In the genomic region with DNA sequence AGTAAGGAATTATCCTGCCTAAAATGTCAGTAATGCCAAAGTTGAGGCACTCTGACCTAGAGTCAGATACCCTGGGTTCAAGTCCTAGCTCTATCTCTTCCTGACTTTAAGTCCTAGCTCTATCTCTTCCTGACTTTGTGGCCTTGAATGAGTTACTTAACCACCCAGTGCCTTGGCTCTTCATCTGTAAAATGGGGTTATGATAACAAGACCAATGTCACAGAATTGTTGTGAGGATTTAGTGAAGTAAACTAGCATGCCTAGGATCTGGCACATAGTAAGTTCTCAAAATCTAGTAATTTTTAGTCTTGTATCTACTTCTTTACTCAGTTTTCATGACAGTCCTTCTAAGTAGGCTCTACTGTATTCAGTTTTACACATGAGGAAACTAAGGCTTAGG, we compare ENCODE assay signal across 17 cellular contexts. TPM values are rescaled to one million over a fixed set of nuclear protein-coding genes. Genes with fewer than 3 reads are reported as not detected.
DNase-seq lines count a peak whose midpoint lies in the region; ATAC-seq, FAIRE-seq and TF ChIP-seq lines count a peak whose summit lies in the region.
"Had no signal": no experiment of that assay in that cellular context is flagged by ENCODE, and none has a peak within 500 bp of the region (broad histone marks: within the 10 kb centered on the region; RNA-seq: fewer than 3 reads in every experiment).

No MANE protein-coding gene starts in this region.

- H3K4me1 Mint-ChIP-seq in activated CD4-positive, alpha-beta T cell treated with anti-CD3 and anti-CD28 coated beads, Interleukin-2, amount 10 ng/mL, durations not matched to agents 7 days and 5 days, result peaks cover 61% of the 10 kb centered on the region
- peaks cover 68% of the 10 kb centered on the region for H3K4me1 Mint-ChIP-seq in activated CD4-positive, alpha-beta T cell treated with anti-CD3 and anti-CD28 coated beads for 36 hours
- peaks cover 66% of the 10 kb centered on the region for H3K4me1 Mint-ChIP-seq in astrocyte (ENCODE audit: low read depth, unreplicated experiment)
- H3K4me1 Mint-ChIP-seq in neural progenitor cell, result peaks cover 29% of the 10 kb centered on the region

- no peak overlapping the region for H2BK15ac ChIP-seq in IMR-90 (ENCODE audit: low read depth, low read length)

- no peak overlapping the region for H2AK9ac ChIP-seq in IMR-90 (replicated peaks; ENCODE audit: low read depth, low read length, poor library complexity)

- no peak overlapping the region for H3K4me3 Mint-ChIP-seq in activated CD4-positive, alpha-beta T cell treated with anti-CD3 and anti-CD28 coated beads, Interleukin-2, amount 10 ng/mL, durations not matched to agents 7 days and 5 days
- no peak overlapping the region for H3K4me3 Mint-ChIP-seq in activated CD4-positive, alpha-beta T cell treated with anti-CD3 and anti-CD28 coated beads for 36 hours
- H3K4me3 Mint-ChIP-seq in astrocyte (ENCODE audit: unreplicated experiment) (peak overlapping the region; percentile 91), neural progenitor cell (peak overlapping the region; percentile 57)
- H3K4me3 Mint-ChIP-seq: dendritic cell treated with granulocyte-macrophage colony-stimulating factor and Interleukin-4, amounts not matched to agents 40 ng/mL and 50 ng/mL, for 4 days had no signal

- H3K4me2 ChIP-seq in IMR-90 (ENCODE audit: low read depth, low read length) (peak overlapping the region; percentile 30; the same call in 1 of the 2 replicates), astrocyte (ENCODE audit: low read length) (peak overlapping the region; percentile 100), neural progenitor cell (no peak overlapping the region)

- no peak overlapping the region for H3K4ac ChIP-seq in IMR-90 (ENCODE audit: low read depth, low read length)

- CTCF ChIA-PET in activated CD4-positive, alpha-beta T cell treated with anti-CD3 and anti-CD28 coated beads, Interleukin-2, amount 10 ng/mL, durations not matched to agents 7 days and 5 days (lab: Charles Lee), result no interaction called here
- CTCF ChIA-PET in activated CD4-positive, alpha-beta T cell treated with anti-CD3 and anti-CD28 coated beads for 36 hours (lab: Charles Lee), result no interaction called here
- CTCF ChIA-PET in IMR-90 (lab: Yijun Ruan, JAX), result no interaction called here

- no peak for FAIRE-seq in astrocyte (lab: Jason Lieb, UNC)
- FAIRE-seq: A204.1 had no signal

- H4K91ac ChIP-seq in IMR-90 (ENCODE audit: insufficient read depth, low read depth, low read length), result no peak overlapping the region

- intact Hi-C loops in activated CD4-positive, alpha-beta T cell treated with anti-CD3 and anti-CD28 coated beads for 36 hours (cut with DNase I, micrococcal nuclease), result loop anchor here in 1 of 2 experiments (10.0 kb wide), 1 partner anchor 1994 kb away; no protein-coding TSS in a partner anchor
- intact Hi-C loops in IMR-90 (cut with micrococcal nuclease), result no loop called here

- H3K9me3 ChIP-seq in IMR-90 (ENCODE audit: control insufficient read depth, insufficient read depth, low read length) (no peaks in the 10 kb centered on the region), astrocyte (ENCODE audit: insufficient read depth, low read depth, low read length) (no peaks in the 10 kb centered on the region), neural progenitor cell (ENCODE audit: low read depth) (no peaks in the 10 kb centered on the region)
- H3K9me3 ChIP-seq: ovary, thoracic aorta had no signal

- no peaks in the 10 kb centered on the region for H3K27me3 Mint-ChIP-seq in activated CD4-positive, alpha-beta T cell treated with anti-CD3 and anti-CD28 coated beads, Interleukin-2, amount 10 ng/mL, durations not matched to agents 7 days and 5 days
- no peaks in the 10 kb centered on the region for H3K27me3 Mint-ChIP-seq in activated CD4-positive, alpha-beta T cell treated with anti-CD3 and anti-CD28 coated beads for 36 hours
- H3K27me3 Mint-ChIP-seq in astrocyte (ENCODE audit: low read depth, unreplicated experiment), result no peaks in the 10 kb centered on the region
- H3K27me3 Mint-ChIP-seq in neural progenitor cell (ENCODE audit: insufficient read depth, low read depth), result peaks cover 4% of the 10 kb centered on the region

- no peak for TF ChIP-seq CTCF in IMR-90 (conservative IDR thresholded peaks at IDR 0.05; ENCODE audit: low read depth, low read length)
- TF ChIP-seq CTCF in astrocyte (IDR thresholded peaks at IDR 0.05; ENCODE audit: insufficient read depth, low read depth, low read length), result no peak
- TF ChIP-seq CTCF in neural progenitor cell (IDR thresholded peaks at IDR 0.05), result no peak

- H3F3A ChIP-seq in neural progenitor cell (ENCODE audit: low read depth), result no peaks in the 10 kb centered on the region

- no peak for DNase-seq in activated CD4-positive, alpha-beta T cell treated with anti-CD3 and anti-CD28 coated beads, Interleukin-2, amount 10 ng/mL, durations not matched to agents 7 days and 5 days
- DNase-seq in activated CD4-positive, alpha-beta T cell treated with anti-CD3 and anti-CD28 coated beads for 36 hours, result no peak
- DNase-seq in IMR-90, result no peak
- no peak for DNase-seq in astrocyte (ENCODE audit: low read depth)
- no peak for DNase-seq in neural progenitor cell (ENCODE audit: low spot score)
- DNase-seq in HCEC 1CT, result no peak
- DNase-seq: mammary epithelial cell; NCI-H1105; NCI-H226; ovary; stimulated activated CD4-positive, alpha-beta T cell treated with anti-CD3 and anti-CD28 coated beads, Interleukin-12 subunit alpha, Interleukin-12 subunit beta, amount 100 ng/mL, for 4 hours had no signal

- H4K5ac ChIP-seq in IMR-90 (ENCODE audit: low read depth, low read length), result no peak overlapping the region

- H4K8ac ChIP-seq in IMR-90 (ENCODE audit: low read depth in 2 of 2, low read length in 2 of 2), result no peak overlapping the region

- H3K27me3 ChIP-seq in IMR-90 (ENCODE audit: control insufficient read depth, insufficient read depth, low read length) (no peaks in the 10 kb centered on the region), astrocyte (ENCODE audit: insufficient read depth, low read length) (no peaks in the 10 kb centered on the region), neural progenitor cell (no peaks in the 10 kb centered on the region)
- H3K27me3 ChIP-seq: ovary had no signal

- POLR2A ChIA-PET in activated CD4-positive, alpha-beta T cell treated with anti-CD3 and anti-CD28 coated beads, Interleukin-2, amount 10 ng/mL, durations not matched to agents 7 days and 5 days (lab: Charles Lee), result no interaction called here
- POLR2A ChIA-PET in activated CD4-positive, alpha-beta T cell treated with anti-CD3 and anti-CD28 coated beads for 36 hours (lab: Charles Lee), result no interaction called here
- POLR2A ChIA-PET in IMR-90 (lab: Charles Lee; ENCODE audit: unreplicated experiment), result interaction anchor here (0.6 kb wide), 1 partner anchor 808 kb away, joined by 5 read pairs; no protein-coding TSS in a partner anchor

- no peak overlapping the region for H3K9ac ChIP-seq in IMR-90 (ENCODE audit: low read depth, low read length)
- no peak overlapping the region for H3K9ac ChIP-seq in astrocyte (ENCODE audit: low read length)
- H3K9ac ChIP-seq in neural progenitor cell, result no peak overlapping the region

- H3K9me1 ChIP-seq in IMR-90 (ENCODE audit: insufficient read depth, low read length), result peaks cover 21% of the 10 kb centered on the region

- H2BK20ac ChIP-seq in IMR-90 (ENCODE audit: low read depth, low read length), result no peak overlapping the region

- peaks cover 53% of the 10 kb centered on the region for H4K20me1 ChIP-seq in IMR-90 (ENCODE audit: insufficient read depth, low read length)
- peaks cover 57% of the 10 kb centered on the region for H4K20me1 ChIP-seq in astrocyte (ENCODE audit: insufficient read depth, low read length)
- H4K20me1 ChIP-seq in neural progenitor cell (ENCODE audit: low read depth), result peaks cover 7% of the 10 kb centered on the region

- H2BK5ac ChIP-seq in IMR-90 (ENCODE audit: low read depth, low read length, poor library complexity, severe bottlenecking), result no peak overlapping the region

- no peak for TF ChIP-seq RAD21 in IMR-90 (IDR thresholded peaks at IDR 0.05; ENCODE audit: low read length)

- peaks cover 4% of the 10 kb centered on the region for H3K9me3 Mint-ChIP-seq in activated CD4-positive, alpha-beta T cell treated with anti-CD3 and anti-CD28 coated beads, Interleukin-2, amount 10 ng/mL, durations not matched to agents 7 days and 5 days
- no peaks in the 10 kb centered on the region for H3K9me3 Mint-ChIP-seq in activated CD4-positive, alpha-beta T cell treated with anti-CD3 and anti-CD28 coated beads for 36 hours (ENCODE audit: low read depth)
- H3K9me3 Mint-ChIP-seq in astrocyte (ENCODE audit: unreplicated experiment) (no peaks in the 10 kb centered on the region), neural progenitor cell (peaks cover 4% of the 10 kb centered on the region)
- H3K9me3 Mint-ChIP-seq: dendritic cell treated with granulocyte-macrophage colony-stimulating factor and Interleukin-4, amounts not matched to agents 40 ng/mL and 50 ng/mL, for 4 days; T-helper 1 cell treated with Interleukin-12 subunit alpha and Interleukin-12 subunit beta and Interleukin-4 antibody, amounts not matched to agents 30 μg/mL and 1 μg/mL, for 36 hours had no signal

- H3K4me1 ChIP-seq in IMR-90 (ENCODE audit: control insufficient read depth, insufficient read depth, low read length) (peaks cover 18% of the 10 kb centered on the region), astrocyte (ENCODE audit: insufficient read depth, low read length) (peaks cover 42% of the 10 kb centered on the region), neural progenitor cell (no peaks in the 10 kb centered on the region)

- H2AK5ac ChIP-seq in IMR-90 (ENCODE audit: low read depth, low read length), result no peak overlapping the region

- no peak overlapping the region for H2BK120ac ChIP-seq in IMR-90 (ENCODE audit: low read depth, low read length)

- no peak for ATAC-seq in activated CD4-positive, alpha-beta T cell treated with anti-CD3 and anti-CD28 coated beads for 36 hours
- ATAC-seq in IMR-90 (ENCODE audit: low read depth) (no peak), esophagus mucosa (no peak), HG03280 (IDR thresholded peaks at IDR 0.05; ENCODE audit: unreplicated experiment) (no peak)

- H3K79me1 ChIP-seq in IMR-90 (ENCODE audit: low read depth in 1 of 2, low read length in 2 of 2), result peaks cover 55 to 73% of the 10 kb centered on the region in 2 experiments

- H3K4me3 ChIP-seq in IMR-90 (ENCODE audit: insufficient read depth, low read depth, low read length) (no peak overlapping the region), astrocyte (ENCODE audit: insufficient read depth, low read depth, low read length) (no peak overlapping the region), neural progenitor cell (no peak overlapping the region)
- H3K4me3 ChIP-seq: ovary had no signal

- no TSS peak for BruUV-seq in IMR-90 (replicated peaks; lab: Mats Ljungman, UMichigan)

- dilution Hi-C loops in IMR-90 (cut with HindIII; ENCODE audit: low sequenced_read_pairs, unreplicated experiment), result no loop called here

- H3K36me3 ChIP-seq in IMR-90 (ENCODE audit: control insufficient read depth, insufficient read depth, low read length) (no peaks in the 10 kb centered on the region; the same call in 1 of the 2 replicates), astrocyte (ENCODE audit: insufficient read depth, low read length) (no peaks in the 10 kb centered on the region), neural progenitor cell (no peaks in the 10 kb centered on the region)
- H3K36me3 ChIP-seq: ovary, thoracic aorta had no signal

- H3K79me2 ChIP-seq in astrocyte (ENCODE audit: insufficient read depth, low read length), result peaks cover 77% of the 10 kb centered on the region
- peaks cover 45% of the 10 kb centered on the region for H3K79me2 ChIP-seq in neural progenitor cell (ENCODE audit: low read depth)

- no peak for TF ChIP-seq POLR2A in IMR-90 (IDR thresholded peaks at IDR 0.05; ENCODE audit: low read depth, low read length)

- H3K36me3 Mint-ChIP-seq in activated CD4-positive, alpha-beta T cell treated with anti-CD3 and anti-CD28 coated beads, Interleukin-2, amount 10 ng/mL, durations not matched to agents 7 days and 5 days (ENCODE audit: low read depth), result peaks cover 7% of the 10 kb centered on the region
- H3K36me3 Mint-ChIP-seq in activated CD4-positive, alpha-beta T cell treated with anti-CD3 and anti-CD28 coated beads for 36 hours (ENCODE audit: low read depth), result peaks cover 7% of the 10 kb centered on the region
- no peaks in the 10 kb centered on the region for H3K36me3 Mint-ChIP-seq in astrocyte (ENCODE audit: low read depth, unreplicated experiment)
- H3K36me3 Mint-ChIP-seq in neural progenitor cell, result peaks cover 11% of the 10 kb centered on the region

- H3K18ac ChIP-seq in IMR-90 (ENCODE audit: low read depth, low read length), result no peak overlapping the region

- peak overlapping the region; percentile 14; the same call in 1 of the 2 replicates for H3K14ac ChIP-seq in IMR-90 (replicated peaks; ENCODE audit: low read depth, low read length)

- H3K56ac ChIP-seq in IMR-90 (ENCODE audit: extremely low read depth, insufficient read depth, low read length), result no peak overlapping the region

- H3K23ac ChIP-seq in IMR-90 (ENCODE audit: low read depth, low read length), result peak overlapping the region; percentile 28; the same call in 1 of the 2 replicates

- in situ Hi-C loops in IMR-90 (cut with MboI; ENCODE audit: low sequenced_read_pairs), result no loop called here

- H2AFZ ChIP-seq in IMR-90 (replicated peaks; ENCODE audit: low read length, poor library complexity) (no peak overlapping the region), astrocyte (ENCODE audit: low read depth, low read length) (no peak overlapping the region), neural progenitor cell (replicated peaks) (no peak overlapping the region)

- H3K27ac Mint-ChIP-seq in activated CD4-positive, alpha-beta T cell treated with anti-CD3 and anti-CD28 coated beads, Interleukin-2, amount 10 ng/mL, durations not matched to agents 7 days and 5 days, result peak overlapping the region; percentile 23
- H3K27ac Mint-ChIP-seq in activated CD4-positive, alpha-beta T cell treated with anti-CD3 and anti-CD28 coated beads for 36 hours, result no peak overlapping the region
- H3K27ac Mint-ChIP-seq in astrocyte (ENCODE audit: unreplicated experiment), result no peak overlapping the region
- H3K27ac Mint-ChIP-seq in neural progenitor cell, result no peak overlapping the region
- H3K27ac Mint-ChIP-seq: dendritic cell treated with granulocyte-macrophage colony-stimulating factor and Interleukin-4, amounts not matched to agents 40 ng/mL and 50 ng/mL, for 4 days; T-helper 1 cell treated with Interleukin-12 subunit alpha and Interleukin-12 subunit beta and Interleukin-4 antibody, amounts not matched to agents 30 μg/mL and 1 μg/mL, for 36 hours had no signal

- H3K27ac ChIP-seq in IMR-90 (ENCODE audit: insufficient read depth, low read length), result no peak overlapping the region
- no peak overlapping the region for H3K27ac ChIP-seq in astrocyte (ENCODE audit: low read depth, low read length)
- no peak overlapping the region for H3K27ac ChIP-seq in neural progenitor cell
- H3K27ac ChIP-seq: ovary, thoracic aorta had no signal

RNA-seq across cellular contexts. Expression of a gene that starts 2.0 kb away (rescaled TPM):
- total RNA-seq in activated CD4-positive, alpha-beta T cell treated with anti-CD3 and anti-CD28 coated beads, Interleukin-2, amount 10 ng/mL, durations not matched to agents 7 days and 5 days, result 10 to 100 TPM; 17.9 to 18.3 TPM
- 10 to 100 TPM; 10.2 to 12.4 TPM for total RNA-seq in activated CD4-positive, alpha-beta T cell treated with anti-CD3 and anti-CD28 coated beads for 36 hours
- total RNA-seq in IMR-90 (2012; rRNA removed) (30.3 and 31.0 TPM in 2 replicates), astrocyte (33.7 and 37.1 TPM in 2 replicates), neural progenitor cell (ENCODE audit: low replicate concordance) (16.3 and 18.5 TPM in 2 replicates), esophagus mucosa (10.6 TPM)
- 11.7 and 12.8 TPM in 2 replicates for polyA plus RNA-seq in IMR-90 (2012; rRNA removed)
- polyA plus RNA-seq in IMR-90 (2012; cell fraction: cytosol; rRNA removed), result 7.0 and 7.6 TPM in 2 replicates
- 12.8 and 13.3 TPM in 2 replicates for polyA plus RNA-seq in IMR-90 (2012; cell fraction: nucleus; rRNA removed; ENCODE audit: low replicate concordance)

Comparison
In these comparisons a context has a peak if more than half of its experiments do, and no peak if none do; other contexts are left out.
1. H3K4me3 Mint-ChIP-seq: peak in astrocyte (single experiment) and neural progenitor cell (single experiment); none in activated CD4-positive, alpha-beta T cell treated with anti-CD3 and anti-CD28 coated beads, Interleukin-2, amount 10 ng/mL, durations not matched to agents 7 days and 5 days (single experiment) and activated CD4-positive, alpha-beta T cell treated with anti-CD3 and anti-CD28 coated beads for 36 hours (single experiment).